ENCODE assay signal across 17 cellular contexts in the genomic region with DNA sequence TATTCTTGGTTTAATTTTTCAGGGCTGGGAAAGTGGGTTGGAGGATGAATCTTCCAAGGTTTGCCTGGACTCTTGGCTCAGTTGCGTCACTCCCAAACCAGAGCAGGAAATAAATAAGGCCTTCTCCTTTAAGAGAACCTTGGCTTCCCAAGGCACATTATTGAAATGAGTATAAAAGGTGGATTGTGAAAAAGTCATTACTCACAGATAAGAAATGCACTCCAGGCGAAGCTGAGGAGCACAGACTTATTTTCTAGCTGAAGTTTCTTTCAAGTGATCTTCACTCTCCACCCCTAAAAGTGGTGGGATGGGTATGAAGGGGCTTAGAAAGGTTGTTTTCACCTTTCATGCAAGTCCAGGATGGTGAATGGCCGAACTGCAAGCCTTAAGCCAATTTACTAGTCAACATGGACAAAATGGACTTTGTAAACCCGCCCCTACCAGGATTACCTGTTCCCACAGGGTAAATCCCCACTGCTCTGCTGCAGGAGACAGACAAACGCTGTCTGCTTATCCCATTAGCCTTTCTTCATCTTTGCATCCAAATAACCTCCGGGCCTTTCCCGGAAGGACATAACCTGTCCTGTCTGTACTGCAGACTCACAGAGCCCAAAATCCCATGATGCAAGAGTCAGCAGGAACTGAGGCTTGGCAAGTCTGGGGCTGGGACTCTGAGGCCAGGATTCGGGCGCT.
A peak's percentile ranks its signal among the peaks of the same experiment; 100 is the strongest.
DNase-seq lines count a peak whose midpoint lies in the region; ATAC-seq and TF ChIP-seq lines count a peak whose summit lies in the region.
"Had no signal": no experiment of that assay in that cellular context is flagged by ENCODE, and none has a peak within 500 bp of the region (broad histone marks: within the 10 kb centered on the region; RNA-seq: fewer than 3 reads in every experiment).

No MANE protein-coding gene starts in this region.

- H3K4me3 ChIP-seq in neutrophil (ENCODE audit: low read depth in 1 of 2, low read length in 1 of 2), result no peak overlapping the region
- no peak overlapping the region for H3K4me3 ChIP-seq in dorsolateral prefrontal cortex
- H3K4me3 ChIP-seq: ascending aorta had no signal

- intact Hi-C loops in dorsolateral prefrontal cortex (cut with DNase I), result no loop called here

- POLR2A ChIA-PET in RWPE1 (lab: Yijun Ruan, JAX; ENCODE audit: low non-redundant PET), result no interaction called here

- CTCF ChIA-PET in RWPE1 (lab: Yijun Ruan, JAX), result interaction anchor here (0.7 to 0.8 kb wide), 2 partner anchors 26 to 350 kb away, joined by 3 read pairs; no protein-coding TSS in a partner anchor

- TF ChIP-seq CTCF in RWPE1 (conservative IDR thresholded peaks at IDR 0.05; ENCODE audit: low read depth), result no peak
- no peak for TF ChIP-seq CTCF in neutrophil (IDR thresholded peaks at IDR 0.05)
- no peak for TF ChIP-seq CTCF in dorsolateral prefrontal cortex (IDR thresholded peaks at IDR 0.05 in 54 of 56, conservative IDR thresholded peaks at IDR 0.05 in 2 of 56; ENCODE audit: low read depth in 1 of 56, partially characterized antibody in 56 of 56)

- H3K9me3 ChIP-seq in neutrophil, result no peaks in the 10 kb centered on the region
- H3K9me3 ChIP-seq: ascending aorta had no signal

- no peaks in the 10 kb centered on the region for H3K27me3 ChIP-seq in neutrophil
- H3K27me3 ChIP-seq in dorsolateral prefrontal cortex, result peaks cover 0 to 10% (median 0%) of the 10 kb centered on the region in 45 donors
- H3K27me3 ChIP-seq: ascending aorta had no signal

- no peaks in the 10 kb centered on the region for H3K4me1 ChIP-seq in neutrophil (ENCODE audit: control insufficient read depth in 1 of 2, insufficient read depth in 1 of 2, low read depth in 1 of 2, low read length in 1 of 2)
- H3K4me1 ChIP-seq: ascending aorta had no signal

- DNase-seq in AG20443 (ENCODE audit: low spot score) (peak; percentile 33), RWPE1 (ENCODE audit: low spot score) (peak; percentile 80), NCI-H2171 (lab: John Stamatoyannopoulos, UW) (no peak), dorsolateral prefrontal cortex (no peak), germinal center (ENCODE audit: low spot score) (no peak)
- DNase-seq: activated CD4-positive, alpha-beta T cell treated with anti-CD3 and anti-CD28 coated beads, Interleukin-2, amount 10 ng/mL, durations not matched to agents 7 days and 5 days; activated gamma-delta T cell treated with Interleukin-2 at 50 U/mL for 16 hours; CD8-positive, alpha-beta memory T cell; NCI-H1930; stimulated activated CD4-positive, alpha-beta T cell treated with anti-CD3 and anti-CD28 coated beads, Interleukin-15, amount 100 ng/mL, for 24 hours; SW 1271 had no signal

- H3K36me3 ChIP-seq in neutrophil, result peaks cover 33% of the 10 kb centered on the region
- H3K36me3 ChIP-seq: ascending aorta had no signal

- ATAC-seq in esophagus mucosa (peak; percentile 80), HG03159 (IDR thresholded peaks at IDR 0.05; ENCODE audit: unreplicated experiment) (no peak)
- ATAC-seq: Right ventricle myocardium inferior had no signal

- H3K27ac ChIP-seq in RWPE1 (peak overlapping the region; percentile 99), neutrophil (peak overlapping the region; percentile 12), dorsolateral prefrontal cortex (no peak overlapping the region)
- H3K27ac ChIP-seq: ascending aorta, HL-60 had no signal

Comparison
In these comparisons a context has a peak if more than half of its experiments do, and no peak if none do; other contexts are left out.
1. DNase-seq: peak in AG20443 (single experiment) and RWPE1 (single experiment); none in NCI-H2171 (single experiment), dorsolateral prefrontal cortex (0 of 10) and germinal center (single experiment).
2. H3K27ac ChIP-seq: peak in RWPE1 (single experiment) and neutrophil (single experiment); none in dorsolateral prefrontal cortex (0 of 59).